ENCODE assay signal across 23 cellular contexts in the genomic region with DNA sequence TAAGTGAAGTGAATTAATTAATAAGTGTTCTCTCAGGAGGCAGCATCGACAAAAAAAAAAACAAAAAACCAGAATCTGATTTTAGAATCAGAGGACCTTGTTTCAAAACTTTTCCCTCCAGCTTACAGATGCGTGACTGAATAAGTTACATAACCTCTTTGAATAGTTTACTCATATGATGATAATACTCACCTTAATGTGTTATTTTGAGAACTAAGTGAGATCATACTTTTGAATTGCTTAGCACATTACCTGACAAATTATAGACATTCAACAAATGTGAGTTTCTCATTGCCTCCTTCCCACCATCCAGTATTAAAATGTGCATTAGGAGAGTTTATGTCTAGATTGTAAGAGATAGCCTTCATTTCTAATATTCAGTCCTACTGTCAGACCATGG.
DNase-seq lines count a peak whose midpoint lies in the region; ATAC-seq, FAIRE-seq and TF ChIP-seq lines count a peak whose summit lies in the region.
"Had no signal": no experiment of that assay in that cellular context is flagged by ENCODE, and none has a peak within 500 bp of the region (broad histone marks: within the 10 kb centered on the region; RNA-seq: fewer than 3 reads in every experiment).

No MANE protein-coding gene starts in this region.

- no peaks in the 10 kb centered on the region for H3K9me3 ChIP-seq in OCI-LY1 (ENCODE audit: low read length)
- H3K9me3 ChIP-seq: BLaER1, Caco-2, HAP-1 had no signal

- H3K36me3 ChIP-seq in GM06990 (ENCODE audit: control insufficient read depth, insufficient read depth, low read length) (no peaks in the 10 kb centered on the region), OCI-LY1 (ENCODE audit: insufficient read depth, low read length) (no peaks in the 10 kb centered on the region), bronchial epithelial cell (ENCODE audit: control insufficient read depth, insufficient read depth, low read length) (no peaks in the 10 kb centered on the region)
- H3K36me3 ChIP-seq: BLaER1, HAP-1 had no signal

- H3K4me2 ChIP-seq in OCI-LY1 (ENCODE audit: low read length): peak overlapping the region; percentile 24
- H3K4me2 ChIP-seq: BLaER1 had no signal

- H3K4me1 ChIP-seq in OCI-LY1 (ENCODE audit: insufficient read depth, low read length, severe bottlenecking): peaks cover 71% of the 10 kb centered on the region
- H3K4me1 ChIP-seq: BLaER1, Caco-2, HAP-1 had no signal

- peaks cover 10% of the 10 kb centered on the region for H3K27me3 Mint-ChIP-seq in nephron progenitor cell (ENCODE audit: low read depth, poor library complexity)
- H3K27me3 Mint-ChIP-seq: B cell; CD4-positive, CD25-positive, alpha-beta regulatory T cell had no signal

- H4K20me1 ChIP-seq in OCI-LY1 (ENCODE audit: insufficient read depth, low read length): no peaks in the 10 kb centered on the region
- H4K20me1 ChIP-seq: BLaER1 had no signal

- no peaks in the 10 kb centered on the region for H3K36me3 Mint-ChIP-seq in nephron progenitor cell (ENCODE audit: low read depth)
- H3K36me3 Mint-ChIP-seq: CD4-positive, CD25-positive, alpha-beta regulatory T cell; CD8-positive, alpha-beta T cell had no signal

- H3K4me3 ChIP-seq in GM06990 (replicated peaks; ENCODE audit: low read depth, low read length) (no peak overlapping the region), OCI-LY1 (ENCODE audit: low read depth, low read length, poor library complexity, severe bottlenecking) (no peak overlapping the region), bronchial epithelial cell (ENCODE audit: low read depth, low read length) (no peak overlapping the region)
- H3K4me3 ChIP-seq: BLaER1, HAP-1 had no signal

- H3K27ac Mint-ChIP-seq in nephron progenitor cell: no peak overlapping the region
- H3K27ac Mint-ChIP-seq: B cell; CD4-positive, CD25-positive, alpha-beta regulatory T cell; CD8-positive, alpha-beta T cell; HFFc6 had no signal

- H2AFZ ChIP-seq in OCI-LY1 (ENCODE audit: low read length): peak overlapping the region; percentile 56; the same call in 1 of the 2 replicates

- peak overlapping the region; percentile 8; the same call in 1 of the 2 replicates for H3K9ac ChIP-seq in OCI-LY1 (ENCODE audit: low read length)
- H3K9ac ChIP-seq: BLaER1 had no signal

- DNase-seq in GM06990 (ENCODE audit: extremely low read depth, insufficient read length) (peak; percentile 27), bronchial epithelial cell (ENCODE audit: low read depth) (peak; percentile 29), nephron progenitor cell (no peak)
- no peak for DNase-seq in activated CD4-positive, alpha-beta T cell treated with anti-CD3 and anti-CD28 coated beads for 1 hour
- DNase-seq: Caco-2; CD4-positive, CD25-positive, alpha-beta regulatory T cell; CD8-positive, alpha-beta T cell; DMS153; DND-41; GOT3; HFFc6 had no signal

- no peaks in the 10 kb centered on the region for H3K4me1 Mint-ChIP-seq in nephron progenitor cell
- H3K4me1 Mint-ChIP-seq: CD4-positive, CD25-positive, alpha-beta regulatory T cell had no signal

- H3K27me3 ChIP-seq in GM06990 (replicated peaks; ENCODE audit: control insufficient read depth, insufficient read depth, low read length) (no peaks in the 10 kb centered on the region), OCI-LY1 (ENCODE audit: insufficient read depth, low read length) (no peaks in the 10 kb centered on the region), bronchial epithelial cell (ENCODE audit: control insufficient read depth, insufficient read depth, low read length) (no peaks in the 10 kb centered on the region)
- H3K27me3 ChIP-seq: BLaER1 had no signal

- no peaks in the 10 kb centered on the region for H3K79me2 ChIP-seq in OCI-LY1 (ENCODE audit: insufficient read depth, low read length)

- TF ChIP-seq CTCF in GM06990 (IDR thresholded peaks at IDR 0.05; ENCODE audit: insufficient read depth, low read length, poor library complexity, severe bottlenecking): no peak
- no peak for TF ChIP-seq CTCF in OCI-LY1 (IDR thresholded peaks at IDR 0.05; ENCODE audit: low read length)
- no peak for TF ChIP-seq CTCF in bronchial epithelial cell (IDR thresholded peaks at IDR 0.05; ENCODE audit: insufficient read depth, low read length, severe bottlenecking)
- TF ChIP-seq CTCF in nephron progenitor cell (IDR thresholded peaks at IDR 0.05): no peak

- peak overlapping the region; percentile 88 for H3K27ac ChIP-seq in OCI-LY1 (ENCODE audit: low read depth, low read length, poor library complexity, severe bottlenecking)
- H3K27ac ChIP-seq: 22Rv1, BLaER1, C4-2B had no signal

- H3K9me3 Mint-ChIP-seq in nephron progenitor cell: no peaks in the 10 kb centered on the region
- H3K9me3 Mint-ChIP-seq: CD8-positive, alpha-beta T cell had no signal

- no peak for ATAC-seq in HG03521 (IDR thresholded peaks at IDR 0.05; ENCODE audit: unreplicated experiment)
- ATAC-seq: CD8-positive, alpha-beta T cell had no signal

- H3K9me2 ChIP-seq in OCI-LY1 (ENCODE audit: low read depth, low read length): no peaks in the 10 kb centered on the region

- H3K4me3 Mint-ChIP-seq in nephron progenitor cell: no peak overlapping the region
- H3K4me3 Mint-ChIP-seq: B cell; CD4-positive, CD25-positive, alpha-beta regulatory T cell; CD8-positive, alpha-beta T cell; HFFc6 had no signal

- peaks cover 13% of the 10 kb centered on the region; the same call in 1 of the 2 replicates for H3F3A ChIP-seq in OCI-LY1 (ENCODE audit: insufficient read depth, low read length)

- no peak for FAIRE-seq in bronchial epithelial cell (lab: Jason Lieb, UNC)
- FAIRE-seq: A204.1, G401.6, GM12891, GM18507, H54 had no signal

Comparison
In these comparisons a context has a peak if more than half of its experiments do, and no peak if none do; other contexts are left out.
1. DNase-seq: peak in GM06990 (single experiment) and bronchial epithelial cell (single experiment); none in activated CD4-positive, alpha-beta T cell treated with anti-CD3 and anti-CD28 coated beads for 1 hour (single experiment) and nephron progenitor cell (single experiment).